In genomic region chr1:111201275-111202090, GRCh38 we compare ENCODE assay signal across 11 cellular contexts. TPM values are rescaled to one million over a fixed set of nuclear protein-coding genes. Genes with fewer than 3 reads are reported as not detected.
DNase-seq lines count a peak whose midpoint lies in the region; ATAC-seq and TF ChIP-seq lines count a peak whose summit lies in the region.
"Had no signal": no experiment of that assay in that cellular context is flagged by ENCODE, and none has a peak within 500 bp of the region (broad histone marks: within the 10 kb centered on the region; RNA-seq: fewer than 3 reads in every experiment).

No MANE protein-coding gene starts in this region.

- peak overlapping the region; percentile 96 for H3K27ac Mint-ChIP-seq in dendritic cell treated with granulocyte-macrophage colony-stimulating factor and Interleukin-4, amounts not matched to agents 40 ng/mL and 50 ng/mL, for 4 days

- H2AFZ ChIP-seq in SK-N-SH (ENCODE audit: low read depth) = no peak overlapping the region

- no peaks in the 10 kb centered on the region for H3K9me3 Mint-ChIP-seq in dendritic cell treated with granulocyte-macrophage colony-stimulating factor and Interleukin-4, amounts not matched to agents 40 ng/mL and 50 ng/mL, for 4 days

- H3K36me3 ChIP-seq in SK-N-SH (replicated peaks in 1 of 2; ENCODE audit: control insufficient read depth in 1 of 2, insufficient read depth in 2 of 2, low read length in 1 of 2) = no peaks in the 10 kb centered on the region
- peaks cover 3% of the 10 kb centered on the region for H3K36me3 ChIP-seq in rectal smooth muscle tissue (ENCODE audit: control insufficient read depth, insufficient read depth, low read length)

- CTCF ChIA-PET in SK-N-SH (lab: Yijun Ruan, JAX) = interaction anchor here (0.9 to 1.4 kb wide), 3 partner anchors 14 to 199 kb away, joined by 3 to 4 read pairs (median 4); no protein-coding TSS in a partner anchor

- no peak for ATAC-seq in SK-N-SH treated with all-trans-retinoic acid at 6 μM for 48 hours

- H3K9ac ChIP-seq in SK-N-SH = no peak overlapping the region
- no peak overlapping the region for H3K9ac ChIP-seq in rectal smooth muscle tissue (ENCODE audit: low read length)

- 74% methylated on average over 3 of the region's 5 CpGs for WGBS in SK-N-SH (ENCODE audit: low lambda C conversion rate)

- H3K27ac ChIP-seq in SK-N-SH (ENCODE audit: low read depth in 2 of 2, low read length in 1 of 2) (no peak overlapping the region), rectal smooth muscle tissue (ENCODE audit: low read depth, low read length) (no peak overlapping the region)

- peaks cover 12% of the 10 kb centered on the region for H3K36me3 Mint-ChIP-seq in dendritic cell treated with granulocyte-macrophage colony-stimulating factor and Interleukin-4, amounts not matched to agents 40 ng/mL and 50 ng/mL, for 4 days (ENCODE audit: low read depth)

- intact Hi-C loops in dendritic cell treated with granulocyte-macrophage colony-stimulating factor and Interleukin-4, amounts not matched to agents 40 ng/mL and 50 ng/mL, for 4 days (cut with micrococcal nuclease) = loop anchor here (5.0 kb wide), 1 partner anchor 74 kb away; no protein-coding TSS in a partner anchor

- no peak for TF ChIP-seq EP300 in SK-N-SH (IDR thresholded peaks at IDR 0.05; ENCODE audit: borderline replicate concordance in 1 of 2, low read depth in 1 of 2, low read length in 1 of 2)

- TF ChIP-seq CTCF in SK-N-SH (IDR thresholded peaks at IDR 0.05) = no peak

- no peaks in the 10 kb centered on the region for H3K9me2 ChIP-seq in SK-N-SH

- peak overlapping the region; percentile 20 for H3K4me3 Mint-ChIP-seq in dendritic cell treated with granulocyte-macrophage colony-stimulating factor and Interleukin-4, amounts not matched to agents 40 ng/mL and 50 ng/mL, for 4 days

- H3K4me1 ChIP-seq in SK-N-SH (ENCODE audit: control insufficient read depth in 1 of 2, insufficient read depth in 2 of 2, low read depth in 1 of 2, low read length in 1 of 2) = no peaks in the 10 kb centered on the region; a peak in 1 of 4 replicates
- H3K4me1 ChIP-seq in rectal smooth muscle tissue (ENCODE audit: control insufficient read depth, insufficient read depth, low read length) = no peaks in the 10 kb centered on the region

- H3K27me3 ChIP-seq in SK-N-SH (ENCODE audit: insufficient read depth) (no peaks in the 10 kb centered on the region), rectal smooth muscle tissue (ENCODE audit: control insufficient read depth, insufficient read depth, low read length) (peaks cover 6% of the 10 kb centered on the region)
- H3K27me3 ChIP-seq: thyroid gland had no signal

- POLR2A ChIA-PET in SK-N-SH (lab: Yijun Ruan, JAX) = no interaction called here

- H3K4me2 ChIP-seq in SK-N-SH = no peak overlapping the region

- no peaks in the 10 kb centered on the region for H4K20me1 ChIP-seq in SK-N-SH (ENCODE audit: insufficient read depth)

- no peaks in the 10 kb centered on the region for H3K79me2 ChIP-seq in SK-N-SH (ENCODE audit: insufficient read depth)

- H3F3A ChIP-seq in SK-N-SH (replicated peaks; ENCODE audit: insufficient read depth) = no peaks in the 10 kb centered on the region

- H3K4me1 Mint-ChIP-seq in dendritic cell treated with granulocyte-macrophage colony-stimulating factor and Interleukin-4, amounts not matched to agents 40 ng/mL and 50 ng/mL, for 4 days (ENCODE audit: low read depth) = peaks cover 88% of the 10 kb centered on the region

- H3K9me3 ChIP-seq in SK-N-SH = no peaks in the 10 kb centered on the region
- H3K9me3 ChIP-seq: thyroid gland had no signal

- H3K4me3 ChIP-seq in SK-N-SH (ENCODE audit: low read depth in 2 of 2, low read length in 1 of 2) = no peak overlapping the region
- H3K4me3 ChIP-seq in rectal smooth muscle tissue (ENCODE audit: low read length) = peak overlapping the region; percentile 19
- H3K4me3 ChIP-seq: thyroid gland had no signal

- no peaks in the 10 kb centered on the region for H3K27me3 Mint-ChIP-seq in dendritic cell treated with granulocyte-macrophage colony-stimulating factor and Interleukin-4, amounts not matched to agents 40 ng/mL and 50 ng/mL, for 4 days

- no peak for TF ChIP-seq RAD21 in SK-N-SH (IDR thresholded peaks at IDR 0.05; ENCODE audit: low read length)

- peak; percentile 51 for DNase-seq in SK-N-SH
- DNase-seq in NCI-H82 treated with DMSO at 0.1 percent for 48 hours (lab: John Stamatoyannopoulos, UW; ENCODE audit: unreplicated experiment) = peak; percentile 1
- no peak for DNase-seq in stimulated activated CD4-positive, alpha-beta T cell treated with anti-CD3 and anti-CD28 coated beads, Interleukin-1b, Interleukin-23, amount 100 ng/mL, for 48 hours
- DNase-seq in NCI-H2196 (lab: John Stamatoyannopoulos, UW; ENCODE audit: unreplicated experiment) = no peak
- DNase-seq in NCI-H69 (lab: John Stamatoyannopoulos, UW) = no peak
- DNase-seq: effector CD4-positive, alpha-beta T cell; hypothalamus; thyroid gland had no signal

TF ChIP-seq in SK-N-SH, 30 proteins besides CTCF, POLR2A, EP300 and RAD21 (continues in another document):
- TF ChIP-seq YY1 (IDR thresholded peaks at IDR 0.05; ENCODE audit: low read depth) (no peak), USF1 (IDR thresholded peaks at IDR 0.05; ENCODE audit: borderline replicate concordance, low read depth) (no peak), MXI1 (IDR thresholded peaks at IDR 0.05; ENCODE audit: low read depth, low read length) (no peak), FOSL2 (IDR thresholded peaks at IDR 0.05; ENCODE audit: borderline replicate concordance, low read depth) (no peak), FOXJ3 (CRISPR knock-in tag; IDR thresholded peaks at IDR 0.05) (no peak), USF2 (IDR thresholded peaks at IDR 0.05; ENCODE audit: borderline replicate concordance, low read depth, low read length) (no peak), FOXM1 (IDR thresholded peaks at IDR 0.05; ENCODE audit: low read depth) (no peak)

TF ChIP-seq in SK-N-SH treated with all-trans-retinoic acid at 6 μM for 48 hours, 23 proteins besides CTCF, POLR2A, EP300 and RAD21 (continues in another document):
- TF ChIP-seq ZFP30 (CRISPR knock-in tag; IDR thresholded peaks at IDR 0.05) (no peak), CSDC2 (CRISPR knock-in tag; IDR thresholded peaks at IDR 0.05) (no peak), TSHZ2 (CRISPR knock-in tag; IDR thresholded peaks at IDR 0.05) (no peak), POU6F1 (CRISPR knock-in tag; IDR thresholded peaks at IDR 0.05; ENCODE audit: borderline replicate concordance, low read depth) (no peak), ARNTL (CRISPR knock-in tag; IDR thresholded peaks at IDR 0.05; ENCODE audit: borderline replicate concordance, low read depth) (no peak), TCF4 (CRISPR knock-in tag; IDR thresholded peaks at IDR 0.05; ENCODE audit: borderline replicate concordance) (no peak), SNAI2 (CRISPR knock-in tag; IDR thresholded peaks at IDR 0.05) (no peak), ZNF8 (CRISPR knock-in tag; IDR thresholded peaks at IDR 0.05) (no peak), TOX (CRISPR knock-in tag; IDR thresholded peaks at IDR 0.05; ENCODE audit: borderline replicate concordance) (no peak)

RNA-seq across cellular contexts. Expression of gene DENND2D, which starts 1.0 kb away (rescaled TPM):
- polyA plus RNA-seq in SK-N-SH (2012; rRNA removed) = 1.3 and 1.6 TPM in 2 replicates
- 1.1 and 1.6 TPM in 2 replicates for polyA plus RNA-seq in SK-N-SH (2012; cell fraction: cytosol; rRNA removed)
- polyA plus RNA-seq in SK-N-SH (2012; cell fraction: nucleus; rRNA removed) = 1.3 and 2.3 TPM in 2 replicates

RNA-seq across cellular contexts. Expression of gene CHI3L2, which starts 26.0 kb away (rescaled TPM):
- 0.92 and 0.97 TPM in 2 replicates for polyA plus RNA-seq in SK-N-SH (2012; rRNA removed)
- polyA plus RNA-seq in SK-N-SH (2012; cell fraction: cytosol; rRNA removed) = 0.73 and 1.2 TPM in 2 replicates
- 0.65 and 0.77 TPM in 2 replicates for polyA plus RNA-seq in SK-N-SH (2012; cell fraction: nucleus; rRNA removed)

Comparison
In these comparisons a context has a peak if more than half of its experiments do, and no peak if none do; other contexts are left out.
1. DNase-seq: peak in SK-N-SH (single experiment) and NCI-H82 treated with DMSO at 0.1 percent for 48 hours (single experiment); none in stimulated activated CD4-positive, alpha-beta T cell treated with anti-CD3 and anti-CD28 coated beads, Interleukin-1b, Interleukin-23, amount 100 ng/mL, for 48 hours (single experiment), NCI-H2196 (single experiment) and NCI-H69 (single experiment).